Comparison of ENCODE assay signal across 10 cellular contexts in genomic region chr7:33671521-33672262, GRCh38.
A peak's percentile ranks its signal among the peaks of the same experiment; 100 is the strongest.
DNase-seq lines count a peak whose midpoint lies in the region; ATAC-seq and TF ChIP-seq lines count a peak whose summit lies in the region.
"Had no signal": no experiment of that assay in that cellular context is flagged by ENCODE, and none has a peak within 500 bp of the region (broad histone marks: within the 10 kb centered on the region; RNA-seq: fewer than 3 reads in every experiment).

No MANE protein-coding gene starts in this region.

- DNase-seq in MV-4-11 (lab: John Stamatoyannopoulos, UW) (peak; percentile 8), glomerular visceral epithelial cell (ENCODE audit: extremely low spot score) (peak; percentile 49), BE2C (no peak), SW480 (ENCODE audit: low spot score) (no peak), cardiac septum (ENCODE audit: low spot score) (no peak), left ventricle myocardium superior (no peak)
- DNase-seq: body of pancreas, head of caudate nucleus had no signal

- intact Hi-C loops in cardiac septum (cut with DNase I): no loop called here
- intact Hi-C loops in left ventricle myocardium superior (cut with micrococcal nuclease): no loop called here

- TF ChIP-seq POLR2A in GM18505 (IDR thresholded peaks at IDR 0.05; ENCODE audit: borderline replicate concordance, extremely low read depth, insufficient read depth, insufficient read length): no peak

- H3K9me3 ChIP-seq in BE2C: no peaks in the 10 kb centered on the region
- H3K9me3 ChIP-seq: body of pancreas had no signal

- H3K36me3 ChIP-seq in BE2C: no peaks in the 10 kb centered on the region

- ATAC-seq in GM18505 (IDR thresholded peaks at IDR 0.05; ENCODE audit: unreplicated experiment): peak; percentile 86
- peak; percentile 68 for ATAC-seq in GM21825 (IDR thresholded peaks at IDR 0.05; ENCODE audit: unreplicated experiment)
- no peak for ATAC-seq in left ventricle myocardium superior
- ATAC-seq: body of pancreas had no signal

- H3K4me3 ChIP-seq in BE2C (ENCODE audit: low read depth, low read length): no peak overlapping the region
- H3K4me3 ChIP-seq: body of pancreas had no signal

- no peaks in the 10 kb centered on the region for H3K4me1 ChIP-seq in BE2C
- H3K4me1 ChIP-seq: body of pancreas had no signal

- no peak for TF ChIP-seq CTCF in BE2C (IDR thresholded peaks at IDR 0.05; ENCODE audit: low read depth, low read length)

- no peaks in the 10 kb centered on the region for H3K27me3 ChIP-seq in BE2C
- H3K27me3 ChIP-seq: body of pancreas had no signal

Comparison
In these comparisons a context has a peak if more than half of its experiments do, and no peak if none do; other contexts are left out.
1. DNase-seq: peak in MV-4-11 (single experiment) and glomerular visceral epithelial cell (single experiment); none in BE2C (single experiment), SW480 (single experiment), cardiac septum (single experiment) and left ventricle myocardium superior (single experiment).